In genomic region chr3:94043285-94043684, GRCh38 we compare ENCODE assay signal across 20 cellular contexts. TPM values are rescaled to one million over a fixed set of nuclear protein-coding genes. Genes with fewer than 3 reads are reported as not detected.
DNase-seq lines count a peak whose midpoint lies in the region; ATAC-seq and TF ChIP-seq lines count a peak whose summit lies in the region.
"Had no signal": no experiment of that assay in that cellular context is flagged by ENCODE, and none has a peak within 500 bp of the region (broad histone marks: within the 10 kb centered on the region; RNA-seq: fewer than 3 reads in every experiment).

No MANE protein-coding gene starts in this region.

- no peaks in the 10 kb centered on the region for H3K4me1 Mint-ChIP-seq in T-helper 1 cell treated with Interleukin-12 subunit alpha and Interleukin-12 subunit beta and Interleukin-4 antibody, amounts not matched to agents 30 μg/mL and 1 μg/mL, for 36 hours (ENCODE audit: low read depth)
- H3K4me1 Mint-ChIP-seq in CD4-positive, alpha-beta T cell (ENCODE audit: low read depth) = no peaks in the 10 kb centered on the region
- no peaks in the 10 kb centered on the region for H3K4me1 Mint-ChIP-seq in T-helper 17 cell
- H3K4me1 Mint-ChIP-seq in endodermal cell = no peaks in the 10 kb centered on the region
- H3K4me1 Mint-ChIP-seq: GM23338 had no signal

- DNase-seq in T-helper 1 cell = no peak
- DNase-seq in CD4-positive, alpha-beta T cell = no peak
- DNase-seq in T-helper 17 cell = no peak
- no peak for DNase-seq in endodermal cell
- no peak for DNase-seq in BE2C
- DNase-seq in islet precursor cell = no peak
- DNase-seq: 8988T; CD8-positive, alpha-beta memory T cell; DND-41; GDM1; NCI-H1048; NCI-H146; NCI-H2081; NCI-H510A treated with DMSO at 0.1 percent for 48 hours; PC-9 had no signal

- no peak for ATAC-seq in CD4-positive, alpha-beta T cell (ENCODE audit: poor library complexity)
- ATAC-seq in T-helper 17 cell (no peak), HG02870 (IDR thresholded peaks at IDR 0.05; ENCODE audit: unreplicated experiment) (no peak)
- ATAC-seq: GM12878, GM23338 had no signal

- H3K4me1 ChIP-seq in endodermal cell (ENCODE audit: control insufficient read depth, insufficient read depth, low read length) (no peaks in the 10 kb centered on the region), BE2C (no peaks in the 10 kb centered on the region)

- WGBS in endodermal cell (ENCODE audit: insufficient coverage in 1 of 2, insufficient read length in 1 of 2), 2 experiments = 100% methylated on average over 1 of the region's 1 CpG; no CpG with 5 or more reads in 1 of the 2 experiments

- H3K27me3 ChIP-seq in CD4-positive, alpha-beta T cell (ENCODE audit: control insufficient read depth, insufficient read depth, low read length) = no peaks in the 10 kb centered on the region
- H3K27me3 ChIP-seq in endodermal cell (ENCODE audit: control insufficient read depth, insufficient read depth, low read length, poor library complexity, severe bottlenecking) (no peaks in the 10 kb centered on the region), BE2C (no peaks in the 10 kb centered on the region)

- H3K4me3 Mint-ChIP-seq in T-helper 1 cell treated with Interleukin-12 subunit alpha and Interleukin-12 subunit beta and Interleukin-4 antibody, amounts not matched to agents 30 μg/mL and 1 μg/mL, for 36 hours = no peak overlapping the region
- no peak overlapping the region for H3K4me3 Mint-ChIP-seq in CD4-positive, alpha-beta T cell
- H3K4me3 Mint-ChIP-seq in T-helper 17 cell (peak overlapping the region; percentile 2), endodermal cell (no peak overlapping the region)
- H3K4me3 Mint-ChIP-seq: CD8-positive, alpha-beta memory T cell; GM23338 had no signal

- peak overlapping the region; percentile 57 for H3K27ac Mint-ChIP-seq in T-helper 1 cell treated with Interleukin-12 subunit alpha and Interleukin-12 subunit beta and Interleukin-4 antibody, amounts not matched to agents 30 μg/mL and 1 μg/mL, for 36 hours
- peak overlapping the region; percentile 66 for H3K27ac Mint-ChIP-seq in CD4-positive, alpha-beta T cell
- peak overlapping the region; percentile 69 for H3K27ac Mint-ChIP-seq in T-helper 17 cell
- no peak overlapping the region for H3K27ac Mint-ChIP-seq in endodermal cell
- H3K27ac Mint-ChIP-seq: GM23338 had no signal

- peaks cover 56% of the 10 kb centered on the region for H3K36me3 ChIP-seq in endodermal cell (ENCODE audit: control insufficient read depth, insufficient read depth, low read length)
- no peaks in the 10 kb centered on the region for H3K36me3 ChIP-seq in BE2C

- CTCF ChIA-PET in CD4-positive, alpha-beta T cell (lab: Charles Lee) = no interaction called here

- H3K27ac ChIP-seq in CD4-positive, alpha-beta T cell (ENCODE audit: low read depth, low read length) = no peak overlapping the region
- H3K27ac ChIP-seq in endodermal cell (ENCODE audit: low read depth, low read length) = no peak overlapping the region
- H3K27ac ChIP-seq: PC-9 had no signal

- H3K36me3 Mint-ChIP-seq in T-helper 1 cell treated with Interleukin-12 subunit alpha and Interleukin-12 subunit beta and Interleukin-4 antibody, amounts not matched to agents 30 μg/mL and 1 μg/mL, for 36 hours (ENCODE audit: low read depth) = peaks cover 5% of the 10 kb centered on the region
- H3K36me3 Mint-ChIP-seq in CD4-positive, alpha-beta T cell (ENCODE audit: low read depth) = peaks cover 26% of the 10 kb centered on the region
- H3K36me3 Mint-ChIP-seq in T-helper 17 cell (ENCODE audit: low read depth) (peaks cover 2% of the 10 kb centered on the region), endodermal cell (ENCODE audit: low read depth) (peaks cover 57% of the 10 kb centered on the region)

- H3K9me3 ChIP-seq in CD4-positive, alpha-beta T cell (ENCODE audit: control insufficient read depth, low read length) = no peaks in the 10 kb centered on the region
- H3K9me3 ChIP-seq in T-helper 17 cell (ENCODE audit: control insufficient read depth, low read length, poor library complexity, severe bottlenecking) = no peaks in the 10 kb centered on the region
- peaks cover 43% of the 10 kb centered on the region for H3K9me3 ChIP-seq in endodermal cell (ENCODE audit: control insufficient read depth, low read length)
- H3K9me3 ChIP-seq in BE2C = no peaks in the 10 kb centered on the region

- H3K4me3 ChIP-seq in endodermal cell (ENCODE audit: low read length) (peak overlapping the region; percentile 53), BE2C (ENCODE audit: low read depth, low read length) (no peak overlapping the region)
- H3K4me3 ChIP-seq: GM12878, GM23338, PC-9 had no signal

- no peaks in the 10 kb centered on the region for H3K9me3 Mint-ChIP-seq in T-helper 1 cell treated with Interleukin-12 subunit alpha and Interleukin-12 subunit beta and Interleukin-4 antibody, amounts not matched to agents 30 μg/mL and 1 μg/mL, for 36 hours
- H3K9me3 Mint-ChIP-seq in CD4-positive, alpha-beta T cell = no peaks in the 10 kb centered on the region
- H3K9me3 Mint-ChIP-seq in endodermal cell = peaks cover 34% of the 10 kb centered on the region
- H3K9me3 Mint-ChIP-seq: CD8-positive, alpha-beta memory T cell had no signal

- intact Hi-C loops in CD4-positive, alpha-beta T cell (cut with DNase I, micrococcal nuclease) = no loop called here

- TF ChIP-seq CTCF in CD4-positive, alpha-beta T cell (IDR thresholded peaks at IDR 0.05) = no peak
- TF ChIP-seq CTCF in endodermal cell (conservative IDR thresholded peaks at IDR 0.05) (no peak), BE2C (IDR thresholded peaks at IDR 0.05; ENCODE audit: low read depth, low read length) (no peak)

- POLR2A ChIA-PET in CD4-positive, alpha-beta T cell (lab: Charles Lee) = no interaction called here

- no peak overlapping the region for H3K9ac ChIP-seq in endodermal cell (ENCODE audit: extremely low read depth, low read length, poor library complexity, severe bottlenecking)

- H3K27me3 Mint-ChIP-seq in T-helper 1 cell treated with Interleukin-12 subunit alpha and Interleukin-12 subunit beta and Interleukin-4 antibody, amounts not matched to agents 30 μg/mL and 1 μg/mL, for 36 hours (ENCODE audit: low read depth) = no peaks in the 10 kb centered on the region
- H3K27me3 Mint-ChIP-seq in CD4-positive, alpha-beta T cell = no peaks in the 10 kb centered on the region
- H3K27me3 Mint-ChIP-seq in T-helper 17 cell (no peaks in the 10 kb centered on the region), endodermal cell (ENCODE audit: insufficient read depth) (no peaks in the 10 kb centered on the region)
- H3K27me3 Mint-ChIP-seq: CD8-positive, alpha-beta memory T cell had no signal

RNA-seq across cellular contexts. Expression of gene STX19, which starts 14.9 kb away (rescaled TPM):
- not detected for total RNA-seq in CD4-positive, alpha-beta T cell
- total RNA-seq in T-helper 17 cell = not detected
- not detected for total RNA-seq in endodermal cell
- 0.21 TPM for polyA plus RNA-seq in endodermal cell (2013, experiment 1 of 2)
- polyA plus RNA-seq in endodermal cell (2013, experiment 2 of 2) = 0.25 TPM
- polyA plus RNA-seq in BE2C (2012; ENCODE audit: insufficient read depth, insufficient read length, low read depth) = not detected
- total RNA-seq: CD8-positive, alpha-beta memory T cell; GM12878; GM23338 had no signal
- polyA plus RNA-seq: BJ; CD8-positive, alpha-beta memory T cell had no signal

RNA-seq across cellular contexts. Expression of gene DHFR2, which starts 19.4 kb away (rescaled TPM):
- total RNA-seq in CD4-positive, alpha-beta T cell = under 1 TPM; 0.74 to 0.75 TPM
- total RNA-seq in T-helper 17 cell = 1 to 10 TPM; 2.4 to 2.6 TPM
- total RNA-seq in endodermal cell = 1 to 10 TPM; 4.2 to 5.3 TPM
- 5.9 TPM for polyA plus RNA-seq in endodermal cell (2013, experiment 1 of 2)
- 5.8 TPM for polyA plus RNA-seq in endodermal cell (2013, experiment 2 of 2)
- 7.8 TPM for polyA plus RNA-seq in BE2C (2012; ENCODE audit: insufficient read depth, insufficient read length, low read depth)

RNA-seq across cellular contexts. Expression of gene NSUN3, which starts 19.6 kb away (rescaled TPM):
- total RNA-seq in CD4-positive, alpha-beta T cell = 10 to 100 TPM; 12.4 to 13.4 TPM
- total RNA-seq in T-helper 17 cell (10 to 100 TPM; 16.7 to 18.1 TPM), endodermal cell (10 to 100 TPM; 18.5 to 22.6 TPM)
- 11.3 TPM for polyA plus RNA-seq in endodermal cell (2013, experiment 1 of 2)
- polyA plus RNA-seq in endodermal cell (2013, experiment 2 of 2) = 11.4 TPM
- 8.2 TPM for polyA plus RNA-seq in BE2C (2012; ENCODE audit: insufficient read depth, insufficient read length, low read depth)
